In the genomic region with DNA sequence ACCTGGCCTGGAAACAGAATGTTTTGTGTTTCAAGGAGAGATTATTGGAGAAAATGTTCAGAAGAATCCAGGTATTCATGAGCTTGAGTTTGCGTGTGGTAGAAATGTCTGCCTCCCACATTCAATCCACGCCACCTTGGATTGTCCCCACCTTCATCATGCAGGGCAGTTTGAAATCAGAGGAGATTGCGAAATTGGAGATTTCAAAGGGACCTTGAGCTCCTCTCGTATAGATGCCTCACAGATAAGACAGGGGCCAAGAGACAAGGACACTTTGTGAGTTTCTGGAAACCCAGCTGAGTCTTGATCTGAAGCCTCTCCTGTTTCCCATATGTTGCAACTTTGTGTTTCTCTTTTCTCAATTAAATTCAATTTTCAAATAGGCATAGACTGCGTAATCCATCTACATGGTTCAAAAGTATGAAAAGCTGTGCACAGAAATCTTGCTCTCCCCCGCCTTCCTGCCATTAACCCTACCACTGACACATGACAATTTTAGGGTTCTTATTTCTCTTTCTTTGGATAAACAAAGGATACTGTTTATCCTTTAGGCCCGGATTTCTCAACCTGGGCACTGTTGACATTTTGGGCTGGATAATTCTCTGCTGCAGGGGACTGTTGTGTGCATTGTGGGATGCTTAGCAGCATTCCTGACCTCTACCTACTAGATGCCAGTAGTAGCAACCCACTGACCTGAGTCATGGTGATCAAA, we compare ENCODE assay signal across 1 cellular context.
TF ChIP-seq lines count a peak whose summit lies in the region.

No MANE protein-coding gene starts in this region.

TF ChIP-seq in K562, 482 proteins besides CTCF, POLR2A, EP300 and RAD21:
- peak; percentile 53; the same call in 1 of the 2 replicates for TF ChIP-seq CEBPB (tag; IDR thresholded peaks at IDR 0.05)
- TF ChIP-seq, protein P1, sequence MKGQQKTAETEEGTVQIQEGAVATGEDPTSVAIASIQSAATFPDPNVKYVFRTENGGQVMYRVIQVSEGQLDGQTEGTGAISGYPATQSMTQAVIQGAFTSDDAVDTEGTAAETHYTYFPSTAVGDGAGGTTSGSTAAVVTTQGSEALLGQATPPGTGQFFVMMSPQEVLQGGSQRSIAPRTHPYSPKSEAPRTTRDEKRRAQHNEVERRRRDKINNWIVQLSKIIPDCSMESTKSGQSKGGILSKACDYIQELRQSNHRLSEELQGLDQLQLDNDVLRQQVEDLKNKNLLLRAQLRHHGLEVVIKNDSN (CRISPR knock-in tag; IDR thresholded peaks at IDR 0.05): no peak
- TF ChIP-seq RNF219 (CRISPR knock-in tag; IDR thresholded peaks at IDR 0.05): no peak
- TF ChIP-seq ZNF785 (CRISPR knock-in tag; IDR thresholded peaks at IDR 0.05): no peak
- no peak for TF ChIP-seq CEBPG (CRISPR knock-in tag; IDR thresholded peaks at IDR 0.05)
- TF ChIP-seq CEBPG (tag; conservative IDR thresholded peaks at IDR 0.05 in 1 of 2, IDR thresholded peaks at IDR 0.05 in 1 of 2): peak in 1 of 2 experiments; percentile 25; a peak in 1 of 4 replicates
